In genomic region chr2:143251680-143252079, GRCh38 we compare ENCODE assay signal across 23 cellular contexts.
DNase-seq lines count a peak whose midpoint lies in the region; ATAC-seq and TF ChIP-seq lines count a peak whose summit lies in the region.
"Had no signal": no experiment of that assay in that cellular context is flagged by ENCODE, and none has a peak within 500 bp of the region (broad histone marks: within the 10 kb centered on the region; RNA-seq: fewer than 3 reads in every experiment).

No MANE protein-coding gene starts in this region.

- H3K36me3 ChIP-seq in neutrophil: peaks cover 17% of the 10 kb centered on the region
- H3K36me3 ChIP-seq: HAP-1, upper lobe of right lung had no signal

- no peak for TF ChIP-seq CTCF in neutrophil (IDR thresholded peaks at IDR 0.05)
- no peak for TF ChIP-seq CTCF in mesothelial cell of epicardium (IDR thresholded peaks at IDR 0.05; ENCODE audit: unreplicated experiment)

- POLR2A ChIA-PET in activated CD8-positive, alpha-beta T cell treated with anti-CD3 and anti-CD28 coated beads, Interleukin-2, amount 10 ng/mL, durations not matched to agents 7 days and 5 days (lab: Charles Lee): no interaction called here

- no peaks in the 10 kb centered on the region for H3K9me3 ChIP-seq in neutrophil
- H3K9me3 ChIP-seq: HAP-1, upper lobe of right lung had no signal

- H3K4me1 Mint-ChIP-seq in activated naive CD4-positive, alpha-beta T cell treated with anti-CD3 and anti-CD28 coated beads, Interleukin-2, amount 10 ng/mL, durations not matched to agents 7 days and 5 days: peaks cover 71% of the 10 kb centered on the region
- peaks cover 38 to 51% (median 42%) of the 10 kb centered on the region in 3 donors for H3K4me1 Mint-ChIP-seq in IgD-negative memory B cell
- peaks cover 65% of the 10 kb centered on the region for H3K4me1 Mint-ChIP-seq in activated CD8-positive, alpha-beta T cell treated with anti-CD3 and anti-CD28 coated beads, Interleukin-2, amount 10 ng/mL, durations not matched to agents 7 days and 5 days (ENCODE audit: low read depth)
- no peaks in the 10 kb centered on the region for H3K4me1 Mint-ChIP-seq in mesothelial cell of epicardium

- H3K27me3 ChIP-seq in neutrophil: no peaks in the 10 kb centered on the region
- H3K27me3 ChIP-seq: upper lobe of right lung had no signal

- no peak overlapping the region for H3K4me3 ChIP-seq in neutrophil (ENCODE audit: low read depth in 1 of 2, low read length in 1 of 2)
- H3K4me3 ChIP-seq: HAP-1, upper lobe of right lung had no signal

- no peak for ATAC-seq in activated CD8-positive, alpha-beta T cell treated with anti-CD3 and anti-CD28 coated beads, Interleukin-2, amount 10 ng/mL, durations not matched to agents 7 days and 5 days
- ATAC-seq in GM19023 (IDR thresholded peaks at IDR 0.05; ENCODE audit: unreplicated experiment): no peak
- ATAC-seq: left ventricle myocardium superior, upper lobe of right lung had no signal

- H3K4me1 ChIP-seq in neutrophil (ENCODE audit: control insufficient read depth in 1 of 2, insufficient read depth in 1 of 2, low read depth in 1 of 2, low read length in 1 of 2): peaks cover 12 to 15% of the 10 kb centered on the region in 2 experiments
- H3K4me1 ChIP-seq: HAP-1, upper lobe of right lung had no signal

- H3K9me3 Mint-ChIP-seq in activated naive CD4-positive, alpha-beta T cell treated with anti-CD3 and anti-CD28 coated beads, Interleukin-2, amount 10 ng/mL, durations not matched to agents 7 days and 5 days: peaks cover 4% of the 10 kb centered on the region
- no peaks in the 10 kb centered on the region for H3K9me3 Mint-ChIP-seq in IgD-negative memory B cell
- no peaks in the 10 kb centered on the region for H3K9me3 Mint-ChIP-seq in activated CD8-positive, alpha-beta T cell treated with anti-CD3 and anti-CD28 coated beads, Interleukin-2, amount 10 ng/mL, durations not matched to agents 7 days and 5 days (ENCODE audit: insufficient read depth)
- no peaks in the 10 kb centered on the region for H3K9me3 Mint-ChIP-seq in mesothelial cell of epicardium
- H3K9me3 Mint-ChIP-seq: immature natural killer cell had no signal

- peaks cover 46% of the 10 kb centered on the region for H3K36me3 Mint-ChIP-seq in activated naive CD4-positive, alpha-beta T cell treated with anti-CD3 and anti-CD28 coated beads, Interleukin-2, amount 10 ng/mL, durations not matched to agents 7 days and 5 days
- peaks cover 2% of the 10 kb centered on the region for H3K36me3 Mint-ChIP-seq in IgD-negative memory B cell
- H3K36me3 Mint-ChIP-seq in activated CD8-positive, alpha-beta T cell treated with anti-CD3 and anti-CD28 coated beads, Interleukin-2, amount 10 ng/mL, durations not matched to agents 7 days and 5 days (ENCODE audit: low read depth): peaks cover 46% of the 10 kb centered on the region
- no peaks in the 10 kb centered on the region for H3K36me3 Mint-ChIP-seq in mesothelial cell of epicardium

- no peak overlapping the region for H3K4me3 Mint-ChIP-seq in activated naive CD4-positive, alpha-beta T cell treated with anti-CD3 and anti-CD28 coated beads, Interleukin-2, amount 10 ng/mL, durations not matched to agents 7 days and 5 days
- H3K4me3 Mint-ChIP-seq in IgD-negative memory B cell (peak overlapping the region in 2 of 4 donors; percentile 45 to 46), mesothelial cell of epicardium (no peak overlapping the region)
- H3K4me3 Mint-ChIP-seq in activated CD8-positive, alpha-beta T cell treated with anti-CD3 and anti-CD28 coated beads, Interleukin-2, amount 10 ng/mL, durations not matched to agents 7 days and 5 days: no peak overlapping the region
- H3K4me3 Mint-ChIP-seq: immature natural killer cell had no signal

- H3K27ac ChIP-seq in neutrophil: peak overlapping the region; percentile 28
- H3K27ac ChIP-seq: epithelial cell of prostate, upper lobe of right lung had no signal

- peak overlapping the region; percentile 91 for H3K27ac Mint-ChIP-seq in activated naive CD4-positive, alpha-beta T cell treated with anti-CD3 and anti-CD28 coated beads, Interleukin-2, amount 10 ng/mL, durations not matched to agents 7 days and 5 days
- H3K27ac Mint-ChIP-seq in IgD-negative memory B cell (peak overlapping the region in 2 of 3 donors; percentile 50 to 55), mesothelial cell of epicardium (no peak overlapping the region)
- H3K27ac Mint-ChIP-seq in activated CD8-positive, alpha-beta T cell treated with anti-CD3 and anti-CD28 coated beads, Interleukin-2, amount 10 ng/mL, durations not matched to agents 7 days and 5 days: peak overlapping the region; percentile 65

- DNase-seq in activated naive CD4-positive, alpha-beta T cell treated with anti-CD3 and anti-CD28 coated beads, Interleukin-2, amount 10 ng/mL, durations not matched to agents 7 days and 5 days: no peak
- no peak for DNase-seq in activated naive CD4-positive, alpha-beta T cell (lab: John Stamatoyannopoulos, UW)
- DNase-seq in activated CD8-positive, alpha-beta T cell treated with anti-CD3 and anti-CD28 coated beads, Interleukin-2, amount 10 ng/mL, durations not matched to agents 7 days and 5 days: no peak
- DNase-seq in NCI-H1694 (lab: John Stamatoyannopoulos, UW) (no peak), mesothelial cell of epicardium (ENCODE audit: low spot score in 2 of 2, unreplicated experiment in 2 of 2) (no peak)
- DNase-seq: aorta; caudate nucleus; DMS79; foreskin fibroblast; immature natural killer cell; left ventricle myocardium superior; NCI-H1436; NCI-H2171 treated with DMSO at 0.1 percent for 48 hours; NCI-H69; nucleus accumbens; small intestine; stimulated activated CD4-positive, alpha-beta T cell treated with anti-CD3 and anti-CD28 coated beads, Interleukin-2, amount 100 ng/mL, for 48 hours; upper lobe of right lung had no signal

- CTCF ChIA-PET in activated naive CD4-positive, alpha-beta T cell treated with anti-CD3 and anti-CD28 coated beads, Interleukin-2, amount 10 ng/mL, durations not matched to agents 7 days and 5 days (lab: Charles Lee): interaction anchor here (1.6 to 3.0 kb wide), 2 partner anchors 9 to 46 kb away, joined by 3 to 12 read pairs; no protein-coding TSS in a partner anchor
- CTCF ChIA-PET in activated CD8-positive, alpha-beta T cell treated with anti-CD3 and anti-CD28 coated beads, Interleukin-2, amount 10 ng/mL, durations not matched to agents 7 days and 5 days (lab: Charles Lee): interaction anchor here (0.6 to 3.0 kb wide), 9 partner anchors 8 to 141 kb away, joined by 3 to 17 read pairs (median 6); no protein-coding TSS in a partner anchor

- no peaks in the 10 kb centered on the region for H3K27me3 Mint-ChIP-seq in activated naive CD4-positive, alpha-beta T cell treated with anti-CD3 and anti-CD28 coated beads, Interleukin-2, amount 10 ng/mL, durations not matched to agents 7 days and 5 days
- H3K27me3 Mint-ChIP-seq in IgD-negative memory B cell (no peaks in the 10 kb centered on the region), mesothelial cell of epicardium (ENCODE audit: low read depth) (peaks cover 38% of the 10 kb centered on the region)
- H3K27me3 Mint-ChIP-seq in activated CD8-positive, alpha-beta T cell treated with anti-CD3 and anti-CD28 coated beads, Interleukin-2, amount 10 ng/mL, durations not matched to agents 7 days and 5 days (ENCODE audit: low read depth): no peaks in the 10 kb centered on the region
